9 cellular contexts compared by ENCODE assay signal in the genomic region with DNA sequence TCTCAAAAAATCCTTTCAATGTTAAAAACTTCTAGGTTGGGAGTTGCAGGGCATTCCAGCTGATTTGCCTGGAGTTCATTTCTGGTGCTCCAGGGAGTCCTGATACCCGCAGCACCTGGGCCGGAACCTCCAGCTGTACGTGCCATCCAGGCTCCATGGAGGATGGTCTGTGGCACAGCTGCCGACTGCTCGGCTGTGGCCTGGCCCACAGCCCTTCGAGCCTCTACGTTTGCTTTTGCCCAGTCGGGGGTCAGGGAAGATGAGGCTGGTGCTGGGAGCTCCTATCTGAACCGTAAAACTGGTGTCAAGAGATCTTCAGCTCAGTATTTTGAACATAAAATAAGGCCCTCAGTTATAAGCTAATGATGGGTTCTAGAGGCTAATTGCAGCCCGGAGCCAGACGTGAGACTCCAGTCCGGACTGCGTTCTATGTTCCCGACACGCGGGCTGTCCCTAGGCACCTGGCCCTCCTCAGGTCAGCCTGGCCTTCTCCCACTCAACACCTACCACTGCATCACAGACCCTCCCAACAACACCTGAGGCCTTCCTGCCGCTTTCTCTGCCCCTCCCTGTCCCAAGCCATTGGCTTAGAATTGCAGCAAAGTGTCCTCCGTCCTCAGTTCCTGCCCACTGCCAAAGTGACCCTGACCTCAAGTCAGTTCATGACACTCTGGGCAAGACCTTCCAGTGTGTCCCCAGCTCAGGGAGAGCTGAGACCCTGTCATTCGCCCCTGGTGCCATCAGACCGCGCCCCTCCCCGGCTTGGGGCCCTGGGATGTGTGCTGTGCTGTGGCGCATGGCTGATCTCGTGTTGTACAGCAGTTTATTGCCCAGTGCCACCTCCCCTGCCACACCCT.
A peak's percentile ranks its signal among the peaks of the same experiment; 100 is the strongest.
DNase-seq lines count a peak whose midpoint lies in the region; ATAC-seq and TF ChIP-seq lines count a peak whose summit lies in the region.
"Had no signal": no experiment of that assay in that cellular context is flagged by ENCODE, and none has a peak within 500 bp of the region (broad histone marks: within the 10 kb centered on the region; RNA-seq: fewer than 3 reads in every experiment).

No MANE protein-coding gene starts in this region.

- DNase-seq in H7 (peak; percentile 62), hippocampal formation (lab: John Stamatoyannopoulos, UW) (no peak)
- DNase-seq in activated naive CD8-positive, alpha-beta T cell treated with anti-CD3 and anti-CD28 coated beads, Interleukin-2, amount 50 U/mL, for 24 hours, result no peak
- DNase-seq in stimulated activated effector memory CD8-positive, alpha-beta T cell treated with anti-CD3 and anti-CD28 coated beads, Interleukin-12 subunit alpha, Interleukin-12 subunit beta, amount 100 ng/mL, for 72 hours (ENCODE audit: low spot score in 2 of 2), result no peak
- DNase-seq in activated naive CD4-positive, alpha-beta T cell treated with Interleukin-2 at 50 U/mL for 16 hours, result no peak

- no peak for ATAC-seq in activated naive CD8-positive, alpha-beta T cell treated with anti-CD3 and anti-CD28 coated beads, Interleukin-2, amount 50 U/mL, for 24 hours
- ATAC-seq in stimulated activated effector memory CD8-positive, alpha-beta T cell treated with anti-CD3 and anti-CD28 coated beads, Interleukin-12 subunit alpha, Interleukin-12 subunit beta, amount 100 ng/mL, for 72 hours, result no peak
- ATAC-seq in HG02763 (IDR thresholded peaks at IDR 0.05; ENCODE audit: unreplicated experiment) (no peak), GM21526 (IDR thresholded peaks at IDR 0.05; ENCODE audit: low FRiP score, unreplicated experiment) (no peak)

- H3K4me1 ChIP-seq in liver (ENCODE audit: control insufficient read depth in 4 of 4, insufficient read depth in 4 of 4, low read length in 3 of 4), result peaks cover 0 to 23% (median 9%) of the 10 kb centered on the region in 4 donors

- WGBS in liver, result 80% methylated on average over 24 of the region's 24 CpGs

- peaks cover 3% of the 10 kb centered on the region for H3K36me3 ChIP-seq in H7 (replicated peaks; ENCODE audit: control insufficient read depth, insufficient read depth, low read length)
- H3K36me3 ChIP-seq in liver (ENCODE audit: control insufficient read depth in 4 of 4, insufficient read depth in 3 of 4, low read depth in 1 of 4, low read length in 3 of 4), result peaks cover 0 to 15% (median 11%) of the 10 kb centered on the region in 4 donors

- peak overlapping the region; percentile 92 to 96 for H3K27ac ChIP-seq in liver (ENCODE audit: low read depth in 1 of 2, low read length in 2 of 2)

- peaks cover 9% of the 10 kb centered on the region for H3K36me3 Mint-ChIP-seq in activated naive CD8-positive, alpha-beta T cell treated with anti-CD3 and anti-CD28 coated beads, Interleukin-2, amount 50 U/mL, for 24 hours (ENCODE audit: low read depth)
- peaks cover 33% of the 10 kb centered on the region for H3K36me3 Mint-ChIP-seq in stimulated activated effector memory CD8-positive, alpha-beta T cell treated with anti-CD3 and anti-CD28 coated beads, Interleukin-12 subunit alpha, Interleukin-12 subunit beta, amount 100 ng/mL, for 72 hours

- TF ChIP-seq RAD21 in liver (IDR thresholded peaks at IDR 0.05), result no peak

- peak overlapping the region; percentile 5 to 45 for H3K9ac ChIP-seq in liver (ENCODE audit: low read depth in 1 of 2, low read length in 2 of 2)

- H3K27ac Mint-ChIP-seq in activated naive CD8-positive, alpha-beta T cell treated with anti-CD3 and anti-CD28 coated beads, Interleukin-2, amount 50 U/mL, for 24 hours, result peak overlapping the region; percentile 54
- peak overlapping the region; percentile 77 for H3K27ac Mint-ChIP-seq in stimulated activated effector memory CD8-positive, alpha-beta T cell treated with anti-CD3 and anti-CD28 coated beads, Interleukin-12 subunit alpha, Interleukin-12 subunit beta, amount 100 ng/mL, for 72 hours

- no peak for TF ChIP-seq CTCF in liver (IDR thresholded peaks at IDR 0.05; ENCODE audit: low read depth, low read length, missing input control)

- no peaks in the 10 kb centered on the region for H3K9me3 ChIP-seq in liver (ENCODE audit: control insufficient read depth in 4 of 4, low read length in 3 of 4)

- H3K27me3 Mint-ChIP-seq in activated naive CD8-positive, alpha-beta T cell treated with anti-CD3 and anti-CD28 coated beads, Interleukin-2, amount 50 U/mL, for 24 hours, result no peaks in the 10 kb centered on the region

- H3K4me3 ChIP-seq in H7 (ENCODE audit: insufficient read depth, low read depth, low read length) (no peak overlapping the region), liver (ENCODE audit: low read depth in 1 of 3, low read length in 3 of 3) (no peak overlapping the region)

- H3K9me3 Mint-ChIP-seq in activated naive CD8-positive, alpha-beta T cell treated with anti-CD3 and anti-CD28 coated beads, Interleukin-2, amount 50 U/mL, for 24 hours, result no peaks in the 10 kb centered on the region
- no peaks in the 10 kb centered on the region for H3K9me3 Mint-ChIP-seq in stimulated activated effector memory CD8-positive, alpha-beta T cell treated with anti-CD3 and anti-CD28 coated beads, Interleukin-12 subunit alpha, Interleukin-12 subunit beta, amount 100 ng/mL, for 72 hours
- H3K9me3 Mint-ChIP-seq: T-helper 1 cell treated with Interleukin-12 subunit alpha and Interleukin-12 subunit beta and Interleukin-4 antibody, amounts not matched to agents 30 μg/mL and 1 μg/mL, for 36 hours had no signal

- H3K4me1 Mint-ChIP-seq in activated naive CD8-positive, alpha-beta T cell treated with anti-CD3 and anti-CD28 coated beads, Interleukin-2, amount 50 U/mL, for 24 hours, result peaks cover 20% of the 10 kb centered on the region
- peaks cover 56% of the 10 kb centered on the region for H3K4me1 Mint-ChIP-seq in stimulated activated effector memory CD8-positive, alpha-beta T cell treated with anti-CD3 and anti-CD28 coated beads, Interleukin-12 subunit alpha, Interleukin-12 subunit beta, amount 100 ng/mL, for 72 hours

- H3K27me3 ChIP-seq in H7 (ENCODE audit: control insufficient read depth, insufficient read depth, low read length) (no peaks in the 10 kb centered on the region), liver (ENCODE audit: control insufficient read depth in 4 of 4, insufficient read depth in 4 of 4, low read length in 3 of 4) (no peaks in the 10 kb centered on the region)

- no peak overlapping the region for H3K4me3 Mint-ChIP-seq in activated naive CD8-positive, alpha-beta T cell treated with anti-CD3 and anti-CD28 coated beads, Interleukin-2, amount 50 U/mL, for 24 hours
- H3K4me3 Mint-ChIP-seq in stimulated activated effector memory CD8-positive, alpha-beta T cell treated with anti-CD3 and anti-CD28 coated beads, Interleukin-12 subunit alpha, Interleukin-12 subunit beta, amount 100 ng/mL, for 72 hours, result no peak overlapping the region
- H3K4me3 Mint-ChIP-seq: T-helper 1 cell treated with Interleukin-12 subunit alpha and Interleukin-12 subunit beta and Interleukin-4 antibody, amounts not matched to agents 30 μg/mL and 1 μg/mL, for 36 hours had no signal

TF ChIP-seq in liver, 16 proteins besides CTCF, POLR2A, EP300 and RAD21:
- TF ChIP-seq ATF3 (IDR thresholded peaks at IDR 0.05), result no peak
- TF ChIP-seq HNF4A (conservative IDR thresholded peaks at IDR 0.05), result peak in 1 of 2 donors; percentile 8
- peak; percentile 53 to 65 for TF ChIP-seq RXRA (IDR thresholded peaks at IDR 0.05)
TF ChIP-seq in liver: peak in this region for 2.
